ENCODE assay signal across 21 cellular contexts in genomic region chr3:172824229-172824628, GRCh38.
"Had no signal": no experiment of that assay in that cellular context is flagged by ENCODE, and none has a peak within 500 bp of the region (broad histone marks: within the 10 kb centered on the region; RNA-seq: fewer than 3 reads in every experiment).

No MANE protein-coding gene starts in this region.

- H3K4me1 ChIP-seq: esophagus squamous epithelium, left lung, lower lobe of right lung, right lobe of liver, testis, transverse colon had no signal

- H3K27ac ChIP-seq: epithelial cell of prostate, esophagus squamous epithelium, left lung, lower lobe of right lung, right lobe of liver, testis, transverse colon had no signal

- ATAC-seq: activated CD4-positive, CD25-positive, alpha-beta regulatory T cell treated with anti-CD3 and anti-CD28 coated beads, Interleukin-2, amount 50 U/mL, for 24 hours; left lung; lower lobe of right lung; natural killer cell; right lobe of liver; stimulated activated naive CD8-positive, alpha-beta T cell treated with anti-CD3 and anti-CD28 coated beads, Interleukin-15, Interleukin-2, amounts not matched to agents 100 U/mL and 50 U/mL, for 24 hours had no signal

- H3K36me3 ChIP-seq: esophagus squamous epithelium, lower lobe of right lung, right lobe of liver, transverse colon had no signal

- DNase-seq: activated CD4-positive, alpha-beta T cell treated with anti-CD3 and anti-CD28 coated beads for 48 hours; activated CD4-positive, alpha-beta T cell treated with anti-CD3 and anti-CD28 coated beads, Interleukin-2, amount 50 U/mL, for 48 hours; activated CD8-positive, alpha-beta memory T cell treated with anti-CD3 and anti-CD28 coated beads for 24 hours; activated effector memory CD4-positive, alpha-beta T cell treated with Interleukin-2 at 50 U/mL for 16 hours; activated naive CD4-positive, alpha-beta T cell treated with Interleukin-2 at 50 U/mL for 16 hours; anterior cingulate cortex; dermis blood vessel endothelial cell; effector CD4-positive, alpha-beta T cell; esophagus squamous epithelium; kidney glomerular epithelial cell; left lung; lower lobe of right lung; mesenchymal stem cell; natural killer cell; right lobe of liver; stimulated activated CD4-positive, alpha-beta T cell treated with anti-CD3 and anti-CD28 coated beads, Interleukin-2, amount 100 ng/mL, for 48 hours; stimulated activated naive CD8-positive, alpha-beta T cell treated with anti-CD3 and anti-CD28 coated beads, Interleukin-15, Interleukin-2, amounts not matched to agents 100 U/mL and 50 U/mL, for 24 hours; testis; transverse colon had no signal

- H3K4me3 ChIP-seq: esophagus squamous epithelium, left lung, lower lobe of right lung, right lobe of liver, testis, transverse colon had no signal

- H3K27me3 ChIP-seq: esophagus squamous epithelium, left lung, right lobe of liver, testis, transverse colon had no signal
